8 cellular contexts compared by ENCODE assay signal in the genomic region with DNA sequence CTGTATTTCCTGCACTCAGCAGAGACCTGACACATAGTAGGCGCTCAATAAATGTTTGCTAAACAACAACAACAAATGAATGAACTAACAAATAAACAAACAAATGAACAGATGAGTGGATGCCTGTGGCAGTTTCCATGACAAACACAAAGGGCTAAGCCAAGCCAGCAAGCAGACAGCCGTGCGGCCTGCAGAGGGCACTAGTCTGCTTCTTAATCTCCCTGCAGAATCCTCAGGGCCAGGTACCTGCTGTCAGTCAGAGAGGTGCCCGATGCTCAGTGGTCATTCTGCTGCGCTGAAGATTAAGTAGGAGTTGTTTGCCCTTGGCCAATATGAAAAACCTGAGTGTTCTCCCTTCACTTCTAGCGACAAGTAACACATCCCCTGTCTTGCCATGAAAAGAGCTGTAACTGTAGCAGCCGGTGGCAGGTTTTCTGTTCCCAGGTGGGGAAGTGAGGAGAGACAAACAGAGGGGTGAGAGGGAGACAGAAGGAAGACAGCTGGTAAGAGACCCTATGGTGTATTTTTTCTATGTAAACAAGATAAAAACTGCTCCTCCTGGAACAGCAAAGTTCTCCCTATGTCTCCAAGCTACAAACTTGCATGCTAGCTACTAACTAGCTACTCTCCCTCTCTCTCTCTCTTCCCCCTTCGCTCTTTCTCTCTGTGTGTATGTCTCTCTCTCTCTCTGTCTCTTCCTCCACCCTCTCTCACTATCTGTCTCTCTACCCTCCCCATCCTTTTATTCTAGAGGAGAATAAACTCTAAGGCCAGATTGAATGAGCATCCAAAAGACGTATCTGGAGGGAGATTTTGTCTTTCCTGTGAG. TPM values are rescaled to one million over a fixed set of nuclear protein-coding genes. Genes with fewer than 3 reads are reported as not detected.
DNase-seq lines count a peak whose midpoint lies in the region; ATAC-seq lines count a peak whose summit lies in the region.

MC3R (plus strand) TSS at position 779 of the 829 bp plus-strand sequence. CDS start 112 bp downstream, outside the sequence.

- H3K27ac ChIP-seq in mesenchymal stem cell (ENCODE audit: low read length, poor library complexity, severe bottlenecking): no peak within 1 kb of the TSS

- peak; percentile 3 to 31 (median 12) for DNase-seq in stimulated activated naive CD4-positive, alpha-beta T cell (lab: John Stamatoyannopoulos, UW)
- DNase-seq in stimulated activated naive CD4-positive, alpha-beta T cell treated with Interleukin-2 at 50 U/mL for 16 hours (lab: John Stamatoyannopoulos, UW): no peak
- DNase-seq in NCI-H69 (lab: John Stamatoyannopoulos, UW) (peak; percentile 55), activated T-cell treated with anti-CD3 and anti-CD28 coated beads for 1 hour (ENCODE audit: low read depth) (peak; percentile 6), fibroblast of peridontal ligament (ENCODE audit: extremely low read depth) (peak; percentile 30), posterior cingulate gyrus (peak; percentile 35 to 94 (median 58)), mesenchymal stem cell (no peak)

- H3K9ac ChIP-seq in mesenchymal stem cell (ENCODE audit: low read length): no peak within 1 kb of the TSS

- H3K18ac ChIP-seq in mesenchymal stem cell (ENCODE audit: low read depth in 1 of 2, low read length in 2 of 2): no peak within 1 kb of the TSS

- H2BK15ac ChIP-seq in mesenchymal stem cell (ENCODE audit: low read depth, poor library complexity, severe bottlenecking): no peak within 1 kb of the TSS

- H3K23ac ChIP-seq in mesenchymal stem cell (ENCODE audit: low read length in 2 of 2): no peak within 1 kb of the TSS

- peaks cover 2% of the 10 kb centered on the region for H3K4me1 ChIP-seq in mesenchymal stem cell (ENCODE audit: control insufficient read depth, insufficient read depth, low read depth, low read length)

- no peak within 1 kb of the TSS for H2AK5ac ChIP-seq in mesenchymal stem cell (ENCODE audit: low read length, severe bottlenecking)

- no peaks in the 10 kb centered on the region for H3K9me3 ChIP-seq in mesenchymal stem cell (ENCODE audit: control insufficient read depth, low read length)

- H3K4me2 ChIP-seq in mesenchymal stem cell (ENCODE audit: low read length, poor library complexity, severe bottlenecking): no peak within 1 kb of the TSS

- ATAC-seq in HG02981 (IDR thresholded peaks at IDR 0.05; ENCODE audit: unreplicated experiment): peak; percentile 83

- H3K36me3 ChIP-seq in mesenchymal stem cell (ENCODE audit: control insufficient read depth in 1 of 2, insufficient read depth in 2 of 2, low read depth in 1 of 2, low read length in 2 of 2): no peaks in the 10 kb centered on the region

- no peaks in the 10 kb centered on the region for H3K79me1 ChIP-seq in mesenchymal stem cell (replicated peaks; ENCODE audit: low read length, poor library complexity, severe bottlenecking)

- WGBS in mesenchymal stem cell: 54% methylated on average over 6 of the region's 9 CpGs

- no peak within 1 kb of the TSS for H3K4me3 ChIP-seq in mesenchymal stem cell (ENCODE audit: insufficient read depth in 1 of 2, low read depth in 1 of 2, low read length in 2 of 2)

- H2AFZ ChIP-seq in mesenchymal stem cell (ENCODE audit: low read depth, low read length): no peak within 1 kb of the TSS

- H4K91ac ChIP-seq in mesenchymal stem cell (ENCODE audit: low read length): no peak within 1 kb of the TSS

- H4K8ac ChIP-seq in mesenchymal stem cell (ENCODE audit: low read length): no peak within 1 kb of the TSS

- intact Hi-C loops in posterior cingulate gyrus (cut with DNase I): loop anchor here (1.0 kb wide), 1 partner anchor 95 kb away; no protein-coding TSS in a partner anchor

- no peak within 1 kb of the TSS for H2BK120ac ChIP-seq in mesenchymal stem cell (ENCODE audit: low read depth, low read length)

- H2BK5ac ChIP-seq in mesenchymal stem cell (ENCODE audit: low read depth, low read length, poor library complexity, severe bottlenecking): no peak within 1 kb of the TSS

- H3K27me3 ChIP-seq in mesenchymal stem cell (ENCODE audit: control insufficient read depth in 1 of 2, insufficient read depth in 1 of 2, low read length in 2 of 2): peaks cover 0 to 23% of the 10 kb centered on the region in 2 experiments

- no peak within 1 kb of the TSS for H2BK12ac ChIP-seq in mesenchymal stem cell (ENCODE audit: low read length in 2 of 2)

- no peak within 1 kb of the TSS for H3K14ac ChIP-seq in mesenchymal stem cell (ENCODE audit: low read length in 2 of 2)

- H3K4ac ChIP-seq in mesenchymal stem cell (ENCODE audit: low read depth in 1 of 2, low read length in 2 of 2): no peak within 1 kb of the TSS

RNA-seq across cellular contexts. Expression of gene MC3R, which starts in this region (rescaled TPM):
- polyA plus RNA-seq in mesenchymal stem cell (2013, experiment 1 of 2): not detected
- polyA plus RNA-seq in mesenchymal stem cell (2013, experiment 2 of 2): not detected

Comparison
In these comparisons a context has a peak if more than half of its experiments do, and no peak if none do; other contexts are left out.
1. DNase-seq: peak in stimulated activated naive CD4-positive, alpha-beta T cell (6 of 6), NCI-H69 (single experiment), activated T-cell treated with anti-CD3 and anti-CD28 coated beads for 1 hour (single experiment), fibroblast of peridontal ligament (single experiment) and posterior cingulate gyrus (10 of 10); none in stimulated activated naive CD4-positive, alpha-beta T cell treated with Interleukin-2 at 50 U/mL for 16 hours (single experiment) and mesenchymal stem cell (single experiment).